ENCODE assay signal across 8 cellular contexts in the genomic region with DNA sequence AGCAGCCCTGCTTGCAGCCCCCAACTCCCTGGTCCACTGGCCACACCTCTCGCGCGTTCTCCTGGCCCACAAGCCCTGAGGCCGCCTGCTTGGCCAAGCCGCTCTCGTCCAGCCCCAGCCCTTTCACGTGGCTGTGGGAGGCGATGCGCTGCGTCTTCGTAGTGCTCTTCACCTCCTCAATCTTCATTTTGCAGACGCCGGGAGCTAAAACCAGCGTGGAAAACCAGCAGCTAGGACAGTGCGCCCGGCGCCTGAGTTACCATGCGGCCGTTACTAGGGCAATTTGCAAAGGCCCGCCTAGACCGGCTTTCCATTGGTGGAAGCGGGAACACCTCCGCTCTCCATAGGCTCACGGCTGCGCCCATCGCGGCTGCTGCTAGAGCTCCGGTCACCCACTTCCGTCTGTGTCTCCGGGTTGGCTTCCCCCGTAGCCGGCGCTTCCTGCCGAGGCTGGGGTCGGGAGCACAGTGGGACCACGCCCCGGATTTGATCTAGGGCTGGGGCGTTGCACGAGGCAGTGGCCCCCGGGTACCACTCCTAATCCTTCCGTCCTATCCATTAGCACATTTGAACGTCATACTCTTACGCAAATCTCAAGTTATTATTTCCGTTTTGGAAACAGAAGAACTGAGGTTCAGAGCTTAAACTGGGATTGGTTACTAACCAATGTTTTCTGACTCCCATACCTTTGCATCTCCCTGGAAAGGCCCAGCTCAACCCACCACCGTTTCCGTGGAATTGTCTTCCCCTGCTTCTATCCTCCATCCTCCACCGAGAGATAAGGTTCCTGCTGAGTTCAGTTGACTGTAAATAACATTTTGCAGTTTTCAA. TPM values are rescaled to one million over a fixed set of nuclear protein-coding genes. Genes with fewer than 3 reads are reported as not detected.
A peak's percentile ranks its signal among the peaks of the same experiment; 100 is the strongest.
DNase-seq lines count a peak whose midpoint lies in the region; ATAC-seq, FAIRE-seq and TF ChIP-seq lines count a peak whose summit lies in the region.

RUVBL1 (minus strand) TSS at position 275 of the 831 bp plus-strand sequence; CDS start at position 187, 88 bp downstream.

- no peak for TF ChIP-seq POLR2A in esophagus muscularis mucosa (IDR thresholded peaks at IDR 0.05; ENCODE audit: low read depth)

- no peaks in the 10 kb centered on the region for H3K27me3 ChIP-seq in esophagus muscularis mucosa

- intact Hi-C loops in esophagus muscularis mucosa (cut with DNase I): loop anchor here (5.0 kb wide), 1 partner anchor 46 kb away; no protein-coding TSS in a partner anchor

- no peak for TF ChIP-seq CTCF in esophagus muscularis mucosa (IDR thresholded peaks at IDR 0.05)

- H3K9me3 ChIP-seq in KOPT-K1 (ENCODE audit: insufficient read depth, low read length, poor library complexity, severe bottlenecking): no peaks in the 10 kb centered on the region
- H3K9me3 ChIP-seq in esophagus muscularis mucosa: no peaks in the 10 kb centered on the region

- peaks cover 3 to 6% of the 10 kb centered on the region in 2 donors for H3K9me3 Mint-ChIP-seq in activated T-cell treated with anti-CD3 and anti-CD28 coated beads, Interleukin-2, amount 50 U/mL, for 72 hours

- H3K27ac Mint-ChIP-seq in activated T-cell treated with anti-CD3 and anti-CD28 coated beads, Interleukin-2, amount 50 U/mL, for 72 hours: peak within 1 kb of the TSS; percentile 98

- H3K36me3 Mint-ChIP-seq in activated T-cell treated with anti-CD3 and anti-CD28 coated beads, Interleukin-2, amount 50 U/mL, for 72 hours (ENCODE audit: insufficient read depth in 2 of 2): peaks cover 3 to 11% of the 10 kb centered on the region in 2 donors

- peaks cover 32% of the 10 kb centered on the region for H3K4me1 Mint-ChIP-seq in activated T-cell treated with anti-CD3 and anti-CD28 coated beads, Interleukin-2, amount 50 U/mL, for 72 hours (ENCODE audit: low read depth)

- TF ChIP-seq EP300 in esophagus muscularis mucosa (IDR thresholded peaks at IDR 0.05): no peak

- peak; percentile 99 for ATAC-seq in GM21786 (IDR thresholded peaks at IDR 0.05; ENCODE audit: unreplicated experiment)
- ATAC-seq in activated T-cell treated with anti-CD3 and anti-CD28 coated beads, Interleukin-2, amount 50 U/mL, for 72 hours (replicated peaks in 1 of 2): peak; percentile 99 to 100

- H3K4me3 Mint-ChIP-seq in activated T-cell treated with anti-CD3 and anti-CD28 coated beads, Interleukin-2, amount 50 U/mL, for 72 hours: peak within 1 kb of the TSS; percentile 100

- no peaks in the 10 kb centered on the region for H3K27me3 Mint-ChIP-seq in activated T-cell treated with anti-CD3 and anti-CD28 coated beads, Interleukin-2, amount 50 U/mL, for 72 hours (ENCODE audit: low read depth)

- H3K4me1 ChIP-seq in esophagus muscularis mucosa: peaks cover 9 to 20% (median 17%) of the 10 kb centered on the region in 4 donors

- H3K36me3 ChIP-seq in KOPT-K1 (ENCODE audit: insufficient read depth, low read length) (peaks cover 30% of the 10 kb centered on the region), esophagus muscularis mucosa (peaks cover 0 to 4% (median 1%) of the 10 kb centered on the region in 4 donors)

- H3K4me3 ChIP-seq in esophagus muscularis mucosa: peak within 1 kb of the TSS; percentile 72 to 89 (median 82)

- H3K27ac ChIP-seq in KOPT-K1 (ENCODE audit: low read depth, low read length, poor library complexity, severe bottlenecking) (peak within 1 kb of the TSS; percentile 76), esophagus muscularis mucosa (replicated peaks in 1 of 4) (peak within 1 kb of the TSS; percentile 65 to 83 (median 76))

- peak; percentile 68 for FAIRE-seq in RCC 7860 (lab: Jason Lieb, UNC)

- WGBS in esophagus muscularis mucosa: 7% methylated on average over 17 of the region's 47 CpGs

- peak; percentile 97 for DNase-seq in DMS79 (lab: John Stamatoyannopoulos, UW)
- DNase-seq in RCC 7860 (ENCODE audit: low spot score): peak; percentile 94
- DNase-seq in activated T-cell treated with anti-CD3 and anti-CD28 coated beads, Interleukin-2, amount 50 U/mL, for 72 hours: peak; percentile 97 to 98
- peak; percentile 98 for DNase-seq in esophagus muscularis mucosa (ENCODE audit: extremely low spot score)
- DNase-seq in myocyte (ENCODE audit: low read depth): peak; percentile 99
- peak; percentile 94 to 97 for DNase-seq in stimulated activated CD8-positive, alpha-beta memory T cell treated with anti-CD3 and anti-CD28 coated beads, Interleukin-7, amount 100 ng/mL, for 48 hours (ENCODE audit: extremely low read depth in 1 of 2, low read depth in 1 of 2)

RNA-seq across cellular contexts. Expression of gene RUVBL1, which starts in this region (rescaled TPM):
- total RNA-seq in activated T-cell treated with anti-CD3 and anti-CD28 coated beads, Interleukin-2, amount 50 U/mL, for 72 hours: 10 to 100 TPM; 39.7 to 50.4 TPM
- total RNA-seq in esophagus muscularis mucosa (10 to 100 TPM; 21.4 to 28.9 (median 23.8) TPM), myocyte (50.0 and 57.9 TPM in 2 replicates)
- polyA plus RNA-seq in myocyte (2012): 52.9 TPM

Comparison
In these comparisons a context has a peak if more than half of its experiments do, and no peak if none do; other contexts are left out.
1. Peak in every context shown above with its lines: DNase-seq, ATAC-seq, H3K4me3 ChIP-seq and H3K27ac ChIP-seq.